ENCODE assay signal across 14 cellular contexts in genomic region chr11:40281055-40281580, GRCh38.
DNase-seq lines count a peak whose midpoint lies in the region; ATAC-seq and TF ChIP-seq lines count a peak whose summit lies in the region.
"Had no signal": no experiment of that assay in that cellular context is flagged by ENCODE, and none has a peak within 500 bp of the region (broad histone marks: within the 10 kb centered on the region; RNA-seq: fewer than 3 reads in every experiment).

No MANE protein-coding gene starts in this region.

- H2BK5ac ChIP-seq in mesenchymal stem cell (ENCODE audit: low read depth, low read length, poor library complexity, severe bottlenecking): no peak overlapping the region

- H3K9me3 Mint-ChIP-seq in GM23338: no peaks in the 10 kb centered on the region
- peaks cover 3% of the 10 kb centered on the region for H3K9me3 Mint-ChIP-seq in stimulated activated memory B cell treated with anti-CD40 and anti-IgM and Interleukin-4, amounts not matched to agents 10 μg/mL and 1 μg/mL and 100 μg/mL, for 72 hours

- ATAC-seq in GM23338: peak; percentile 24
- no peak for ATAC-seq in stimulated activated memory B cell treated with anti-CD40 and anti-IgM and Interleukin-4, amounts not matched to agents 10 μg/mL and 1 μg/mL and 100 μg/mL, for 72 hours

- intact Hi-C loops in posterior cingulate gyrus (cut with DNase I): no loop called here

- no peak overlapping the region for H3K4me3 Mint-ChIP-seq in GM23338
- H3K4me3 Mint-ChIP-seq in stimulated activated memory B cell treated with anti-CD40 and anti-IgM and Interleukin-4, amounts not matched to agents 10 μg/mL and 1 μg/mL and 100 μg/mL, for 72 hours: no peak overlapping the region
- H3K4me3 Mint-ChIP-seq: activated CD4-positive, alpha-beta memory T cell treated with anti-CD3 and anti-CD28 coated beads for 36 hours; activated naive CD8-positive, alpha-beta T cell; B cell had no signal

- H3K23ac ChIP-seq in mesenchymal stem cell (ENCODE audit: low read length in 2 of 2): no peak overlapping the region

- no peaks in the 10 kb centered on the region for H3F3A ChIP-seq in GM23338 (replicated peaks; ENCODE audit: low read depth)

- in situ Hi-C loops in G401 (cut with HindIII; ENCODE audit: low sequenced_read_pairs): no loop called here

- peak overlapping the region; percentile 52; the same call in 1 of the 2 replicates for H3K4me2 ChIP-seq in GM23338
- no peak overlapping the region for H3K4me2 ChIP-seq in mesenchymal stem cell (ENCODE audit: low read length, poor library complexity, severe bottlenecking)

- peaks cover 15% of the 10 kb centered on the region for H3K4me1 Mint-ChIP-seq in GM23338
- H3K4me1 Mint-ChIP-seq in stimulated activated memory B cell treated with anti-CD40 and anti-IgM and Interleukin-4, amounts not matched to agents 10 μg/mL and 1 μg/mL and 100 μg/mL, for 72 hours: no peaks in the 10 kb centered on the region
- H3K4me1 Mint-ChIP-seq: B cell had no signal

- no peak overlapping the region for H3K9ac ChIP-seq in mesenchymal stem cell (ENCODE audit: low read length)

- no peaks in the 10 kb centered on the region for H3K9me3 ChIP-seq in mesenchymal stem cell (ENCODE audit: control insufficient read depth, low read length)

- no peaks in the 10 kb centered on the region for H3K36me3 Mint-ChIP-seq in GM23338 (ENCODE audit: low read depth)
- H3K36me3 Mint-ChIP-seq in stimulated activated memory B cell treated with anti-CD40 and anti-IgM and Interleukin-4, amounts not matched to agents 10 μg/mL and 1 μg/mL and 100 μg/mL, for 72 hours: no peaks in the 10 kb centered on the region
- H3K36me3 Mint-ChIP-seq: activated CD4-positive, alpha-beta memory T cell treated with anti-CD3 and anti-CD28 coated beads for 36 hours; activated naive CD8-positive, alpha-beta T cell had no signal

- H4K20me1 ChIP-seq in GM23338 (replicated peaks; ENCODE audit: insufficient read depth): no peaks in the 10 kb centered on the region

- H2BK120ac ChIP-seq in mesenchymal stem cell (ENCODE audit: low read depth, low read length): no peak overlapping the region

- H3K27me3 Mint-ChIP-seq in GM23338 (ENCODE audit: insufficient read depth, low read depth, poor library complexity): peaks cover 2% of the 10 kb centered on the region
- no peaks in the 10 kb centered on the region for H3K27me3 Mint-ChIP-seq in stimulated activated memory B cell treated with anti-CD40 and anti-IgM and Interleukin-4, amounts not matched to agents 10 μg/mL and 1 μg/mL and 100 μg/mL, for 72 hours
- H3K27me3 Mint-ChIP-seq: activated CD4-positive, alpha-beta memory T cell treated with anti-CD3 and anti-CD28 coated beads for 36 hours; activated naive CD8-positive, alpha-beta T cell; B cell had no signal

- no peak overlapping the region for H3K27ac Mint-ChIP-seq in GM23338
- H3K27ac Mint-ChIP-seq in stimulated activated memory B cell treated with anti-CD40 and anti-IgM and Interleukin-4, amounts not matched to agents 10 μg/mL and 1 μg/mL and 100 μg/mL, for 72 hours: no peak overlapping the region
- H3K27ac Mint-ChIP-seq: activated CD4-positive, alpha-beta memory T cell treated with anti-CD3 and anti-CD28 coated beads for 36 hours; activated naive CD8-positive, alpha-beta T cell; B cell had no signal

- no peaks in the 10 kb centered on the region for H3K27me3 ChIP-seq in GM23338 (ENCODE audit: insufficient read depth)
- peaks cover 0 to 10% of the 10 kb centered on the region in 2 experiments for H3K27me3 ChIP-seq in mesenchymal stem cell (ENCODE audit: control insufficient read depth in 1 of 2, insufficient read depth in 1 of 2, low read length in 2 of 2)

- H3K4me1 ChIP-seq in GM23338 (ENCODE audit: insufficient read depth) (peaks cover 10% of the 10 kb centered on the region), mesenchymal stem cell (ENCODE audit: control insufficient read depth, insufficient read depth, low read depth, low read length) (no peaks in the 10 kb centered on the region)

- DNase-seq in G401 (ENCODE audit: low spot score) (peak; percentile 12), GM23338 (ENCODE audit: low spot score) (peak; percentile 12), mesenchymal stem cell (peak; percentile 71), posterior cingulate gyrus (no peak), DMS153 (lab: John Stamatoyannopoulos, UW) (no peak)
- no peak for DNase-seq in activated CD4-positive, alpha-beta T cell treated with anti-CD3 and anti-CD28 coated beads for 1 hour
- DNase-seq: activated CD4-positive, alpha-beta memory T cell treated with anti-CD3 and anti-CD28 coated beads for 36 hours; effector CD4-positive, alpha-beta T cell; glutamatergic neuron; small intestine had no signal

- H3K36me3 ChIP-seq in GM23338 (ENCODE audit: insufficient read depth) (no peaks in the 10 kb centered on the region), mesenchymal stem cell (ENCODE audit: control insufficient read depth in 1 of 2, insufficient read depth in 2 of 2, low read depth in 1 of 2, low read length in 2 of 2) (no peaks in the 10 kb centered on the region)

- H3K18ac ChIP-seq in mesenchymal stem cell (ENCODE audit: low read depth in 1 of 2, low read length in 2 of 2): no peak overlapping the region

- no peak overlapping the region for H2AK5ac ChIP-seq in mesenchymal stem cell (ENCODE audit: low read length, severe bottlenecking)

- H3K79me2 ChIP-seq in GM23338 (replicated peaks; ENCODE audit: insufficient read depth): no peaks in the 10 kb centered on the region

- no peak overlapping the region for H2BK12ac ChIP-seq in mesenchymal stem cell (ENCODE audit: low read length in 2 of 2)

- H3K27ac ChIP-seq in GM23338 (ENCODE audit: low read depth) (no peak overlapping the region), angular gyrus (ENCODE audit: low read depth, low read length) (peak overlapping the region; percentile 67), mesenchymal stem cell (ENCODE audit: low read length, poor library complexity, severe bottlenecking) (no peak overlapping the region)

- H4K91ac ChIP-seq in mesenchymal stem cell (ENCODE audit: low read length): no peak overlapping the region

- no peak for TF ChIP-seq CTCF in GM23338 (conservative IDR thresholded peaks at IDR 0.05; ENCODE audit: low read depth in 2 of 2)

- peak overlapping the region in 1 of 2 experiments; percentile 41 for H3K14ac ChIP-seq in mesenchymal stem cell (ENCODE audit: low read length in 2 of 2)

- WGBS in mesenchymal stem cell: 59% methylated on average over 6 of the region's 6 CpGs

- H3K4me3 ChIP-seq in GM23338 (no peak overlapping the region), mesenchymal stem cell (ENCODE audit: insufficient read depth in 1 of 2, low read depth in 1 of 2, low read length in 2 of 2) (no peak overlapping the region)

- no peak overlapping the region for H2BK15ac ChIP-seq in mesenchymal stem cell (ENCODE audit: low read depth, poor library complexity, severe bottlenecking)

- no peak overlapping the region for H2AFZ ChIP-seq in GM23338
- H2AFZ ChIP-seq in mesenchymal stem cell (ENCODE audit: low read depth, low read length): no peak overlapping the region

- H3K79me1 ChIP-seq in mesenchymal stem cell (replicated peaks; ENCODE audit: low read length, poor library complexity, severe bottlenecking): no peaks in the 10 kb centered on the region

- H4K8ac ChIP-seq in mesenchymal stem cell (ENCODE audit: low read length): no peak overlapping the region

- H3K4ac ChIP-seq in mesenchymal stem cell (ENCODE audit: low read depth in 1 of 2, low read length in 2 of 2): no peak overlapping the region

- H3K9me2 ChIP-seq in GM23338 (ENCODE audit: insufficient read depth): no peaks in the 10 kb centered on the region

TF ChIP-seq in GM23338, 12 proteins besides CTCF, POLR2A, EP300 and RAD21 (continues in another document):
- no peak for TF ChIP-seq ZNF114 (CRISPR knock-in tag; IDR thresholded peaks at IDR 0.05)

Comparison
In these comparisons a context has a peak if more than half of its experiments do, and no peak if none do; other contexts are left out.
1. DNase-seq: peak in G401 (single experiment), GM23338 (single experiment) and mesenchymal stem cell (single experiment); none in posterior cingulate gyrus (0 of 10), DMS153 (single experiment) and activated CD4-positive, alpha-beta T cell treated with anti-CD3 and anti-CD28 coated beads for 1 hour (single experiment).